1 cellular context compared by ENCODE assay signal in genomic region chr9:129962376-129962765, GRCh38.
TF ChIP-seq lines count a peak whose summit lies in the region.

No MANE protein-coding gene starts in this region.

TF ChIP-seq in H1, 55 proteins besides CTCF, POLR2A, EP300 and RAD21 (continued from another document):
- TF ChIP-seq E2F6 (IDR thresholded peaks at IDR 0.05): no peak
- no peak for TF ChIP-seq PHF8 (conservative IDR thresholded peaks at IDR 0.05; ENCODE audit: low read depth, low read length)
- no peak for TF ChIP-seq YY1 (IDR thresholded peaks at IDR 0.05; ENCODE audit: low read depth, low read length)
- TF ChIP-seq GTF2F1 (IDR thresholded peaks at IDR 0.05; ENCODE audit: borderline replicate concordance, low read depth, low read length): no peak
- TF ChIP-seq SIX5 (IDR thresholded peaks at IDR 0.05; ENCODE audit: low read depth, low read length): no peak
- TF ChIP-seq NRF1 (IDR thresholded peaks at IDR 0.05; ENCODE audit: low read depth, low read length): no peak
- no peak for TF ChIP-seq CHD7 (IDR thresholded peaks at IDR 0.05; ENCODE audit: insufficient replicate concordance, low read length)
- TF ChIP-seq SAP30 (IDR thresholded peaks at IDR 0.05; ENCODE audit: insufficient read depth, insufficient replicate concordance, low read length): no peak
- TF ChIP-seq SIRT6 (IDR thresholded peaks at IDR 0.05; ENCODE audit: low read length): no peak
